Comparison of ENCODE assay signal across 9 cellular contexts in genomic region chr9:17063535-17064135, GRCh38.
A peak's percentile ranks its signal among the peaks of the same experiment; 100 is the strongest.
DNase-seq lines count a peak whose midpoint lies in the region; ATAC-seq and TF ChIP-seq lines count a peak whose summit lies in the region.
"Had no signal": no experiment of that assay in that cellular context is flagged by ENCODE, and none has a peak within 500 bp of the region (broad histone marks: within the 10 kb centered on the region; RNA-seq: fewer than 3 reads in every experiment).

No MANE protein-coding gene starts in this region.

- no peak for TF ChIP-seq POLR2A in lower leg skin (IDR thresholded peaks at IDR 0.05)

- H3K27me3 Mint-ChIP-seq in Caco-2 (ENCODE audit: insufficient read depth, unreplicated experiment), result peaks cover 3% of the 10 kb centered on the region

- H3K36me3 ChIP-seq in Caco-2 (ENCODE audit: control insufficient read depth, insufficient read depth, low read length), result no peaks in the 10 kb centered on the region
- no peaks in the 10 kb centered on the region for H3K36me3 ChIP-seq in lower lobe of right lung

- intact Hi-C loops in Caco-2 (cut with micrococcal nuclease; ENCODE audit: unreplicated experiment), result loop anchor here (1.0 to 5.0 kb wide), 2 partner anchors 339 to 400 kb away; no protein-coding TSS in a partner anchor
- intact Hi-C loops in lower lobe of right lung (cut with DNase I), result no loop called here
- intact Hi-C loops in lower leg skin (cut with DNase I; ENCODE audit: low total_unique reads), result no loop called here

- H3K27me3 ChIP-seq in Caco-2 (replicated peaks; ENCODE audit: control insufficient read depth, insufficient read depth, low read length) (no peaks in the 10 kb centered on the region), lower lobe of right lung (ENCODE audit: low read depth) (no peaks in the 10 kb centered on the region)

- H3K4me3 Mint-ChIP-seq in Caco-2 (ENCODE audit: unreplicated experiment), result no peak overlapping the region

- H3K9me3 ChIP-seq in Caco-2, result no peaks in the 10 kb centered on the region
- H3K9me3 ChIP-seq in lower lobe of right lung, result no peaks in the 10 kb centered on the region

- H3K4me3 ChIP-seq in Caco-2 (ENCODE audit: low read depth, low read length) (no peak overlapping the region), lower lobe of right lung (no peak overlapping the region), lower leg skin (ENCODE audit: low read depth, poor library complexity, severe bottlenecking) (no peak overlapping the region)
- H3K4me3 ChIP-seq: SK-N-MC had no signal

- H3K4me1 Mint-ChIP-seq in Caco-2 (ENCODE audit: low read depth, unreplicated experiment), result no peaks in the 10 kb centered on the region

- DNase-seq in Caco-2, result peak in 1 of 2 experiments; percentile 36
- peak; percentile 8 for DNase-seq in GM19238 (ENCODE audit: insufficient read length, low spot score)
- DNase-seq in NCI-H748 treated with DMSO at 0.1 percent for 48 hours (lab: John Stamatoyannopoulos, UW), result peak; percentile 53
- DNase-seq in cerebellum (ENCODE audit: low spot score), result peak; percentile 7
- DNase-seq in lower lobe of right lung, result no peak
- DNase-seq in lower leg skin (ENCODE audit: low spot score in 2 of 2), result no peak
- DNase-seq in DMS79 treated with DMSO at 0.1 percent for 48 hours (lab: John Stamatoyannopoulos, UW), result no peak

- peak; percentile 55 to 69 for TF ChIP-seq CTCF in Caco-2 (IDR thresholded peaks at IDR 0.05; ENCODE audit: insufficient read depth in 1 of 2, low read depth in 1 of 2, low read length in 1 of 2, severe bottlenecking in 1 of 2, unreplicated experiment in 1 of 2)
- peak; percentile 74 for TF ChIP-seq CTCF in lower lobe of right lung (IDR thresholded peaks at IDR 0.05)
- no peak for TF ChIP-seq CTCF in lower leg skin (IDR thresholded peaks at IDR 0.05)

- no peak overlapping the region for H3K27ac ChIP-seq in lower lobe of right lung
- H3K27ac ChIP-seq: SK-N-MC had no signal

- POLR2A ChIA-PET in Caco-2 (lab: Charles Lee), result no interaction called here

- H3K4me1 ChIP-seq in Caco-2, result no peaks in the 10 kb centered on the region
- no peaks in the 10 kb centered on the region for H3K4me1 ChIP-seq in lower lobe of right lung

- no TSS peak for BruUV-seq in Caco-2 (replicated peaks; lab: Mats Ljungman, UMichigan)

- H3K27ac Mint-ChIP-seq in Caco-2 (ENCODE audit: unreplicated experiment), result no peak overlapping the region

- H3K9me3 Mint-ChIP-seq in Caco-2 (ENCODE audit: unreplicated experiment), result no peaks in the 10 kb centered on the region

- CTCF ChIA-PET in Caco-2 (lab: Charles Lee), result interaction anchor here (1.8 kb wide), 1 partner anchor 399 kb away, joined by 5 read pairs; no protein-coding TSS in a partner anchor

- H3K36me3 Mint-ChIP-seq in Caco-2 (ENCODE audit: insufficient read depth, unreplicated experiment), result no peaks in the 10 kb centered on the region

- 21 to 22% methylated on average over 2 of the region's 2 CpGs for WGBS in lower leg skin, 2 donors

- ATAC-seq in HG03469 (IDR thresholded peaks at IDR 0.05; ENCODE audit: unreplicated experiment) (peak; percentile 64), lower lobe of right lung (peak; percentile 65 to 75)

Comparison
In these comparisons a context has a peak if more than half of its experiments do, and no peak if none do; other contexts are left out.
1. DNase-seq: peak in GM19238 (single experiment), NCI-H748 treated with DMSO at 0.1 percent for 48 hours (single experiment) and cerebellum (single experiment); none in lower lobe of right lung (single experiment), lower leg skin (0 of 2) and DMS79 treated with DMSO at 0.1 percent for 48 hours (single experiment).
2. CTCF ChIP-seq: peak in Caco-2 (2 of 2) and lower lobe of right lung (single experiment); none in lower leg skin (0 of 3).